Comparison of ENCODE assay signal across 26 cellular contexts in the genomic region with DNA sequence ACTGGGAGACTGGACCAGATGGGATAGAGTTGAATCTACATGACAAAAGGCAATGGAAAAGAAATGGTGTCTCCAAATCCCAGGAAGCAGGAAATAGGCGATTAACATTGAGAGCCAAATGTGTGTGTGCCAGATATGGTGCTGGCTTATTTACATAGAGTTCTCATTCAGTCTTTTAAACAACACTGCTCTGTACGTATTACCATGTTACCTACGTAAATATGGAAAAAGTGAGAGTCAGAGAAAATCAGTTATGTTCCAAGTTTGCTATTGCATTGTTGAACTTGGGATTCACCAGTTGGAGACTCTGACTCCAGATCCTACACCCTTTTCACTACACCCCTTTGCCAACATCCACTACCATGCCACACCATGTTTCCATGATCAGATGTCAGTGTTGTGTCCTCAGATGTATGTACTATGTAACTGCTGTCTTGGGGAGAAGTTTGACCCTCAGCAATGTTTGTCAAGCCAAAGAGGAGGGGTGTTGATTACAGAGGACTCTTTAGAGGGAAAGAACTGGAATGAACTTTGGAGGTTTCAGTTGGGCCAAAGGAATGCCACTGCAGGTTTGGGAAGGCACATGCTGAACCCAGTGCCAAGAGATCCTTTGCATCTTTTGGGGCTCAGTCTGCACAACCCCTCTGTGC.
"Had no signal": no experiment of that assay in that cellular context is flagged by ENCODE, and none has a peak within 500 bp of the region (broad histone marks: within the 10 kb centered on the region; RNA-seq: fewer than 3 reads in every experiment).

No MANE protein-coding gene starts in this region.

- H3K36me3 ChIP-seq: brain microvascular endothelial cell, cardiac muscle cell, Peyer's patch, SJCRH30 had no signal

- H3K27ac ChIP-seq: brain microvascular endothelial cell, cardiac muscle cell, Peyer's patch, RWPE1, SJCRH30, VCaP had no signal

- H3K4me1 ChIP-seq: Peyer's patch had no signal

- H3K36me3 Mint-ChIP-seq: activated naive CD4-positive, alpha-beta T cell treated with anti-CD3 and anti-CD28 coated beads, Interleukin-2, amount 10 ng/mL, durations not matched to agents 7 days and 5 days; activated naive CD8-positive, alpha-beta T cell treated with anti-CD3 and anti-CD28 coated beads for 36 hours had no signal

- H3K27me3 ChIP-seq: cardiac muscle cell, Peyer's patch, SJCRH30 had no signal

- H3K4me3 ChIP-seq: cardiac muscle cell, Peyer's patch, SJCRH30 had no signal

- DNase-seq: activated CD4-positive, alpha-beta memory T cell treated with anti-CD3 and anti-CD28 coated beads, Interleukin-2, amount 10 ng/mL, durations not matched to agents 7 days and 5 days; activated CD4-positive, alpha-beta T cell treated with anti-CD3 and anti-CD28 coated beads for 36 hours; activated CD4-positive, alpha-beta T cell treated with anti-CD3 and anti-CD28 coated beads, Interleukin-2, amount 50 U/mL, for 1 hour; activated gamma-delta T cell treated with Interleukin-2 at 50 U/mL for 16 hours; activated naive CD4-positive, alpha-beta T cell treated with anti-CD3 and anti-CD28 coated beads, Interleukin-2, amount 10 ng/mL, durations not matched to agents 7 days and 5 days; activated naive CD8-positive, alpha-beta T cell treated with anti-CD3 and anti-CD28 coated beads for 36 hours; activated T-cell treated with anti-CD3 and anti-CD28 coated beads for 4 hours; activated T-cell treated with anti-CD3 and anti-CD28 coated beads, Interleukin-2, amount 50 U/mL, for 48 hours; brain microvascular endothelial cell; Kasumi-1; NCI-H1048; NCI-H1930; NCI-H2171; NCI-H2227 treated with DMSO at 0.1 percent for 48 hours; NCI-H446 treated with DMSO at 0.1 percent for 48 hours; NCI-H524 treated with DMSO at 0.1 percent for 48 hours; NCI-H774; Peyer's patch; Right ventricle myocardium superior; SJCRH30; SK-N-SH; T-helper 1 cell had no signal

- H3K4me3 Mint-ChIP-seq: activated CD4-positive, alpha-beta memory T cell treated with anti-CD3 and anti-CD28 coated beads, Interleukin-2, amount 10 ng/mL, durations not matched to agents 7 days and 5 days; activated CD4-positive, alpha-beta T cell treated with anti-CD3 and anti-CD28 coated beads for 36 hours; activated naive CD4-positive, alpha-beta T cell treated with anti-CD3 and anti-CD28 coated beads, Interleukin-2, amount 10 ng/mL, durations not matched to agents 7 days and 5 days; activated naive CD8-positive, alpha-beta T cell treated with anti-CD3 and anti-CD28 coated beads for 36 hours; activated T-helper 17 cell treated with anti-CD3 and anti-CD28 coated beads, Interleukin-2, amount 50 U/mL, for 72 hours had no signal

- H3K9me3 Mint-ChIP-seq: activated CD4-positive, alpha-beta memory T cell treated with anti-CD3 and anti-CD28 coated beads, Interleukin-2, amount 10 ng/mL, durations not matched to agents 7 days and 5 days; activated naive CD4-positive, alpha-beta T cell treated with anti-CD3 and anti-CD28 coated beads, Interleukin-2, amount 10 ng/mL, durations not matched to agents 7 days and 5 days; activated naive CD8-positive, alpha-beta T cell treated with anti-CD3 and anti-CD28 coated beads for 36 hours; activated T-helper 17 cell treated with anti-CD3 and anti-CD28 coated beads, Interleukin-2, amount 50 U/mL, for 72 hours had no signal

- H3K27ac Mint-ChIP-seq: activated CD4-positive, alpha-beta memory T cell treated with anti-CD3 and anti-CD28 coated beads, Interleukin-2, amount 10 ng/mL, durations not matched to agents 7 days and 5 days; activated CD4-positive, alpha-beta T cell treated with anti-CD3 and anti-CD28 coated beads for 36 hours; activated naive CD4-positive, alpha-beta T cell treated with anti-CD3 and anti-CD28 coated beads, Interleukin-2, amount 10 ng/mL, durations not matched to agents 7 days and 5 days; activated naive CD8-positive, alpha-beta T cell treated with anti-CD3 and anti-CD28 coated beads for 36 hours; activated T-helper 17 cell treated with anti-CD3 and anti-CD28 coated beads, Interleukin-2, amount 50 U/mL, for 72 hours had no signal

- H3K9ac ChIP-seq: SK-N-SH had no signal

- H3K4me2 ChIP-seq: SK-N-SH had no signal

- H3K4me1 Mint-ChIP-seq: activated CD4-positive, alpha-beta memory T cell treated with anti-CD3 and anti-CD28 coated beads, Interleukin-2, amount 10 ng/mL, durations not matched to agents 7 days and 5 days; activated CD4-positive, alpha-beta T cell treated with anti-CD3 and anti-CD28 coated beads for 36 hours; activated naive CD4-positive, alpha-beta T cell treated with anti-CD3 and anti-CD28 coated beads, Interleukin-2, amount 10 ng/mL, durations not matched to agents 7 days and 5 days; activated naive CD8-positive, alpha-beta T cell treated with anti-CD3 and anti-CD28 coated beads for 36 hours; activated T-helper 17 cell treated with anti-CD3 and anti-CD28 coated beads, Interleukin-2, amount 50 U/mL, for 72 hours had no signal

- ATAC-seq: activated CD4-positive, alpha-beta T cell treated with anti-CD3 and anti-CD28 coated beads for 36 hours; activated T-helper 17 cell treated with anti-CD3 and anti-CD28 coated beads, Interleukin-2, amount 50 U/mL, for 72 hours had no signal
